In the genomic region with DNA sequence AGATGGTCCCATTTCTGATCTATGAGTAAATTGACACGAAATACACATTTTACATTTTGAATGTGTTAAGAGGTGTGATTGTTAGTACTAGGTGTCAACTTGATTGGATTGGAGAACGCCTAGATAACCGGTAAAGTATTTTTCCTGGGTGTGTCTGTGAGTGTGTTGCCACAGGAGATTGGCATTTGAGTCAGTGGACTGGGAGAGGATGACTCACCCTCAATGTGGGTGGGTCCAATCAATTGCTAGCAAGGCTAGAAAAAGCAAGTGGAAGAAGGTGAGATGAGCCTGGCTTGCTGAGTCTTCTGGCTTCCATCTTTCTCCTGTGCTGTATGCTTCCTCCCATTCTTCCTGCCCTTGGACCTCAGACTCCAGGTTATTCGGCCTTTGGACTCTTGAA, we compare ENCODE assay signal across 15 cellular contexts.
DNase-seq lines count a peak whose midpoint lies in the region; ATAC-seq and TF ChIP-seq lines count a peak whose summit lies in the region.
"Had no signal": no experiment of that assay in that cellular context is flagged by ENCODE, and none has a peak within 500 bp of the region (broad histone marks: within the 10 kb centered on the region; RNA-seq: fewer than 3 reads in every experiment).

No MANE protein-coding gene starts in this region.

- H3K36me3 ChIP-seq in RWPE2 (ENCODE audit: low read depth) (no peaks in the 10 kb centered on the region), colonic mucosa (no peaks in the 10 kb centered on the region)
- H3K36me3 ChIP-seq: ascending aorta, suprapubic skin had no signal

- H3K4me3 ChIP-seq in RWPE2 (ENCODE audit: severe bottlenecking) (no peak overlapping the region), colonic mucosa (no peak overlapping the region)
- H3K4me3 ChIP-seq: ascending aorta, suprapubic skin had no signal

- ATAC-seq in RWPE2 (ENCODE audit: low read depth) = peak; percentile 94
- ATAC-seq: T-cell had no signal

- no peak overlapping the region for H3K9ac ChIP-seq in colonic mucosa (ENCODE audit: low read depth in 2 of 2, low read length in 2 of 2)

- DNase-seq in HS-27A (ENCODE audit: low read depth) (peak; percentile 27), RWPE2 (ENCODE audit: low spot score) (peak; percentile 73), fibroblast of the conjunctiva (ENCODE audit: low read depth) (peak; percentile 37), renal cortical epithelial cell (ENCODE audit: low read depth) (peak; percentile 89), colonic mucosa (no peak), occipital lobe (lab: John Stamatoyannopoulos, UW) (no peak), T-helper 9 cell (no peak)
- DNase-seq in activated CD4-positive, alpha-beta T cell treated with anti-CD3 and anti-CD28 coated beads for 1 hour = no peak
- DNase-seq: activated CD4-positive, alpha-beta T cell treated with anti-CD3 and anti-CD28 coated beads, Interleukin-2, amount 10 ng/mL, durations not matched to agents 24 days and 14 days; GF-D8; MV-4-11; NCI-H2171; T-cell had no signal

- peaks cover 22% of the 10 kb centered on the region for H3K4me1 ChIP-seq in RWPE2 (ENCODE audit: insufficient read depth, poor library complexity, severe bottlenecking)
- H3K4me1 ChIP-seq in colonic mucosa = no peaks in the 10 kb centered on the region
- H3K4me1 ChIP-seq: ascending aorta, suprapubic skin had no signal

- no peak for TF ChIP-seq CTCF in RWPE2 (IDR thresholded peaks at IDR 0.05; ENCODE audit: poor library complexity, severe bottlenecking)
- no peak for TF ChIP-seq CTCF in colonic mucosa (IDR thresholded peaks at IDR 0.05)

- H3K27ac ChIP-seq in RWPE2 (ENCODE audit: poor library complexity, severe bottlenecking) (no peak overlapping the region), colonic mucosa (no peak overlapping the region)
- H3K27ac ChIP-seq: ascending aorta, suprapubic skin had no signal

- H3K27me3 ChIP-seq in RWPE2 (ENCODE audit: insufficient read depth, poor library complexity, severe bottlenecking) = no peaks in the 10 kb centered on the region
- H3K27me3 ChIP-seq in colonic mucosa = no peaks in the 10 kb centered on the region
- H3K27me3 ChIP-seq: ascending aorta, suprapubic skin had no signal

- intact Hi-C loops in colonic mucosa (cut with DNase I) = no loop called here

- no peaks in the 10 kb centered on the region for H3K9me3 ChIP-seq in RWPE2 (ENCODE audit: severe bottlenecking)
- no peaks in the 10 kb centered on the region for H3K9me3 ChIP-seq in colonic mucosa
- H3K9me3 ChIP-seq: ascending aorta, suprapubic skin had no signal

Comparison
In these comparisons a context has a peak if more than half of its experiments do, and no peak if none do; other contexts are left out.
1. DNase-seq: peak in HS-27A (single experiment), RWPE2 (single experiment), fibroblast of the conjunctiva (single experiment) and renal cortical epithelial cell (single experiment); none in colonic mucosa (single experiment), occipital lobe (single experiment), T-helper 9 cell (single experiment) and activated CD4-positive, alpha-beta T cell treated with anti-CD3 and anti-CD28 coated beads for 1 hour (single experiment).